8 cellular contexts compared by ENCODE assay signal in genomic region chr11:3022300-3022967, GRCh38. TPM values are rescaled to one million over a fixed set of nuclear protein-coding genes. Genes with fewer than 3 reads are reported as not detected.
A peak's percentile ranks its signal among the peaks of the same experiment; 100 is the strongest.
DNase-seq lines count a peak whose midpoint lies in the region; ATAC-seq, FAIRE-seq and TF ChIP-seq lines count a peak whose summit lies in the region.

No MANE protein-coding gene starts in this region.

- no peaks in the 10 kb centered on the region for H3K9me3 Mint-ChIP-seq in activated CD4-positive, alpha-beta T cell treated with anti-CD3 and anti-CD28 coated beads, Interleukin-2, amount 10 ng/mL, durations not matched to agents 24 days and 14 days
- H3K9me3 Mint-ChIP-seq in astrocyte (ENCODE audit: unreplicated experiment) = no peaks in the 10 kb centered on the region
- H3K9me3 Mint-ChIP-seq in naive thymus-derived CD8-positive, alpha-beta T cell = no peaks in the 10 kb centered on the region

- POLR2A ChIA-PET in naive thymus-derived CD8-positive, alpha-beta T cell (lab: Charles Lee) = interaction anchor here (0.7 to 5.8 kb wide), 7 partner anchors 9 to 490 kb away, joined by 3 to 33 read pairs (median 5); partner anchors contain the start of gene NAP1L4

- peaks cover 26% of the 10 kb centered on the region for H4K20me1 ChIP-seq in astrocyte (ENCODE audit: insufficient read depth, low read length)

- no peaks in the 10 kb centered on the region for H3K9me3 ChIP-seq in astrocyte (ENCODE audit: insufficient read depth, low read depth, low read length)
- H3K9me3 ChIP-seq in transverse colon = no peaks in the 10 kb centered on the region

- peaks cover 30% of the 10 kb centered on the region for H3K4me1 Mint-ChIP-seq in activated CD4-positive, alpha-beta T cell treated with anti-CD3 and anti-CD28 coated beads, Interleukin-2, amount 10 ng/mL, durations not matched to agents 24 days and 14 days
- H3K4me1 Mint-ChIP-seq in astrocyte (ENCODE audit: low read depth, unreplicated experiment) = peaks cover 22% of the 10 kb centered on the region
- H3K4me1 Mint-ChIP-seq in naive thymus-derived CD8-positive, alpha-beta T cell = peaks cover 23 to 56% (median 52%) of the 10 kb centered on the region in 4 donors

- no peak for TF ChIP-seq CTCF in HL-60 (IDR thresholded peaks at IDR 0.05; ENCODE audit: insufficient read depth, low read length)
- TF ChIP-seq CTCF in astrocyte (IDR thresholded peaks at IDR 0.05; ENCODE audit: insufficient read depth, low read depth, low read length) = no peak
- no peak for TF ChIP-seq CTCF in transverse colon (IDR thresholded peaks at IDR 0.05)

- H3K4me3 ChIP-seq in HL-60 (replicated peaks; ENCODE audit: insufficient read depth, low read length) (no peak overlapping the region), astrocyte (ENCODE audit: insufficient read depth, low read depth, low read length) (no peak overlapping the region), transverse colon (no peak overlapping the region)

- intact Hi-C loops in activated CD4-positive, alpha-beta T cell treated with anti-CD3 and anti-CD28 coated beads, Interleukin-2, amount 10 ng/mL, durations not matched to agents 24 days and 14 days (cut with micrococcal nuclease) = loop anchor here (1.0 kb wide), 1 partner anchor 8 kb away; no protein-coding TSS in a partner anchor
- intact Hi-C loops in transverse colon (cut with DNase I; ENCODE audit: low total_unique reads) = no loop called here

- in situ Hi-C loops in transverse colon (cut with MboI; ENCODE audit: low pct_ligation_motif_present in 1 of 4, low pct_unique_long_range_greater_than_20kb in 1 of 4, low sequenced_read_pairs in 3 of 4) = loop anchor here in 1 of 4 donors (10.0 kb wide), 1 partner anchor 48 kb away; no protein-coding TSS in a partner anchor

- no peaks in the 10 kb centered on the region for H3K27me3 ChIP-seq in HL-60 (ENCODE audit: insufficient read depth, poor library complexity, severe bottlenecking)
- no peaks in the 10 kb centered on the region for H3K27me3 ChIP-seq in astrocyte (ENCODE audit: insufficient read depth, low read length)
- no peaks in the 10 kb centered on the region for H3K27me3 ChIP-seq in transverse colon

- peak; percentile 71 for DNase-seq in activated CD4-positive, alpha-beta T cell treated with anti-CD3 and anti-CD28 coated beads, Interleukin-2, amount 10 ng/mL, durations not matched to agents 24 days and 14 days
- DNase-seq in activated CD4-positive, alpha-beta T cell treated with anti-CD3 and anti-CD28 coated beads for 4 hours = no peak
- DNase-seq in HL-60 (ENCODE audit: low read depth in 1 of 2, low spot score in 1 of 2) = peak; percentile 68 to 80
- peak; percentile 22 for DNase-seq in astrocyte (ENCODE audit: low read depth)
- DNase-seq in naive thymus-derived CD8-positive, alpha-beta T cell = peak in 2 of 10 donors; percentile 23 to 29
- DNase-seq in NCI-H2029 (lab: John Stamatoyannopoulos, UW) = no peak
- no peak for DNase-seq in transverse colon
- DNase-seq in nucleus accumbens (lab: John Stamatoyannopoulos, UW) = no peak

- H3K27ac Mint-ChIP-seq in activated CD4-positive, alpha-beta T cell treated with anti-CD3 and anti-CD28 coated beads, Interleukin-2, amount 10 ng/mL, durations not matched to agents 24 days and 14 days = peak overlapping the region; percentile 84
- H3K27ac Mint-ChIP-seq in astrocyte (ENCODE audit: unreplicated experiment) = peak overlapping the region; percentile 94
- peak overlapping the region; percentile 50 to 91 (median 82) for H3K27ac Mint-ChIP-seq in naive thymus-derived CD8-positive, alpha-beta T cell

- H3K4me3 Mint-ChIP-seq in activated CD4-positive, alpha-beta T cell treated with anti-CD3 and anti-CD28 coated beads, Interleukin-2, amount 10 ng/mL, durations not matched to agents 24 days and 14 days = peak overlapping the region; percentile 50
- peak overlapping the region; percentile 41 for H3K4me3 Mint-ChIP-seq in astrocyte (ENCODE audit: unreplicated experiment)
- H3K4me3 Mint-ChIP-seq in naive thymus-derived CD8-positive, alpha-beta T cell = peak overlapping the region in 9 of 10 donors; percentile 21 to 77 (median 59)

- peak; percentile 65 to 70 for ATAC-seq in naive thymus-derived CD8-positive, alpha-beta T cell

- no peak for FAIRE-seq in astrocyte (lab: Jason Lieb, UNC)

- no peaks in the 10 kb centered on the region for H3K27me3 Mint-ChIP-seq in activated CD4-positive, alpha-beta T cell treated with anti-CD3 and anti-CD28 coated beads, Interleukin-2, amount 10 ng/mL, durations not matched to agents 24 days and 14 days
- no peaks in the 10 kb centered on the region for H3K27me3 Mint-ChIP-seq in astrocyte (ENCODE audit: low read depth, unreplicated experiment)
- no peaks in the 10 kb centered on the region for H3K27me3 Mint-ChIP-seq in naive thymus-derived CD8-positive, alpha-beta T cell

- no peak for TF ChIP-seq POLR2A in transverse colon (IDR thresholded peaks at IDR 0.05)

- peaks cover 10% of the 10 kb centered on the region for H3K4me1 ChIP-seq in astrocyte (ENCODE audit: insufficient read depth, low read length)
- peaks cover 0 to 15% (median 5%) of the 10 kb centered on the region in 4 donors for H3K4me1 ChIP-seq in transverse colon

- H2AFZ ChIP-seq in astrocyte (ENCODE audit: low read depth, low read length) = no peak overlapping the region

- no peak for TF ChIP-seq EP300 in transverse colon (IDR thresholded peaks at IDR 0.05; ENCODE audit: low read depth)

- no peaks in the 10 kb centered on the region for H3K79me2 ChIP-seq in astrocyte (ENCODE audit: insufficient read depth, low read length)

- H3K9ac ChIP-seq in astrocyte (ENCODE audit: low read length) = peak overlapping the region; percentile 24

- H3K27ac ChIP-seq in HL-60 (replicated peaks) (peak overlapping the region; percentile 19), astrocyte (ENCODE audit: low read depth, low read length) (peak overlapping the region; percentile 50), transverse colon (no peak overlapping the region)

- WGBS in transverse colon (ENCODE audit: low coverage in 1 of 2), 2 donors = 82 to 94% methylated on average over 11 to 14 of the region's 14 CpGs

- H3K36me3 ChIP-seq in astrocyte (ENCODE audit: insufficient read depth, low read length) (peaks cover 25% of the 10 kb centered on the region), transverse colon (peaks cover 0 to 43% (median 23%) of the 10 kb centered on the region in 4 donors)

- H3K36me3 Mint-ChIP-seq in activated CD4-positive, alpha-beta T cell treated with anti-CD3 and anti-CD28 coated beads, Interleukin-2, amount 10 ng/mL, durations not matched to agents 24 days and 14 days (ENCODE audit: low read depth) = peaks cover 56% of the 10 kb centered on the region
- H3K36me3 Mint-ChIP-seq in astrocyte (ENCODE audit: low read depth, unreplicated experiment) = peaks cover 29% of the 10 kb centered on the region
- H3K36me3 Mint-ChIP-seq in naive thymus-derived CD8-positive, alpha-beta T cell = peaks cover 6 to 41% (median 7%) of the 10 kb centered on the region in 3 donors

- peak overlapping the region; percentile 10 for H3K4me2 ChIP-seq in astrocyte (ENCODE audit: low read length)

RNA-seq across cellular contexts. Expression of gene NAP1L4, which starts 30.3 kb away (rescaled TPM):
- total RNA-seq in activated CD4-positive, alpha-beta T cell treated with anti-CD3 and anti-CD28 coated beads, Interleukin-2, amount 10 ng/mL, durations not matched to agents 24 days and 14 days = 263 and 272 TPM in 2 replicates
- 129 and 153 TPM in 2 replicates for total RNA-seq in astrocyte
- total RNA-seq in naive thymus-derived CD8-positive, alpha-beta T cell = 100 to 1,000 TPM; 455 to 471 TPM
- 100 to 1,000 TPM; 169 to 207 (median 201) TPM for polyA plus RNA-seq in naive thymus-derived CD8-positive, alpha-beta T cell
- 100 to 1,000 TPM in 3 of 4 donors, 10 to 100 TPM in 1; 63.6 to 140 (median 111) TPM for total RNA-seq in transverse colon

RNA-seq across cellular contexts. Expression of gene CARS1, which starts 34.8 kb away (rescaled TPM):
- total RNA-seq in activated CD4-positive, alpha-beta T cell treated with anti-CD3 and anti-CD28 coated beads, Interleukin-2, amount 10 ng/mL, durations not matched to agents 24 days and 14 days = 56.5 and 63.1 TPM in 2 replicates
- total RNA-seq in astrocyte (123 and 149 TPM in 2 replicates), transverse colon (10 to 100 TPM; 37.0 to 61.3 (median 52.3) TPM)
- total RNA-seq in naive thymus-derived CD8-positive, alpha-beta T cell = 100 to 1,000 TPM; 131 TPM
- polyA plus RNA-seq in naive thymus-derived CD8-positive, alpha-beta T cell = 10 to 100 TPM; 31.4 to 70.2 (median 60.0) TPM

Comparison
In these comparisons a context has a peak if more than half of its experiments do, and no peak if none do; other contexts are left out.
1. DNase-seq: peak in activated CD4-positive, alpha-beta T cell treated with anti-CD3 and anti-CD28 coated beads, Interleukin-2, amount 10 ng/mL, durations not matched to agents 24 days and 14 days (single experiment), HL-60 (2 of 2) and astrocyte (single experiment); none in activated CD4-positive, alpha-beta T cell treated with anti-CD3 and anti-CD28 coated beads for 4 hours (0 of 2), NCI-H2029 (single experiment), transverse colon (single experiment) and nucleus accumbens (0 of 56).
2. H3K27ac ChIP-seq: peak in HL-60 (single experiment) and astrocyte (single experiment); none in transverse colon (0 of 4).
3. Peak in every context shown above with its lines, with median percentiles within 50 percentile points of each other: H3K27ac Mint-ChIP-seq and H3K4me3 Mint-ChIP-seq.